ENCODE assay signal across 22 cellular contexts in the genomic region with DNA sequence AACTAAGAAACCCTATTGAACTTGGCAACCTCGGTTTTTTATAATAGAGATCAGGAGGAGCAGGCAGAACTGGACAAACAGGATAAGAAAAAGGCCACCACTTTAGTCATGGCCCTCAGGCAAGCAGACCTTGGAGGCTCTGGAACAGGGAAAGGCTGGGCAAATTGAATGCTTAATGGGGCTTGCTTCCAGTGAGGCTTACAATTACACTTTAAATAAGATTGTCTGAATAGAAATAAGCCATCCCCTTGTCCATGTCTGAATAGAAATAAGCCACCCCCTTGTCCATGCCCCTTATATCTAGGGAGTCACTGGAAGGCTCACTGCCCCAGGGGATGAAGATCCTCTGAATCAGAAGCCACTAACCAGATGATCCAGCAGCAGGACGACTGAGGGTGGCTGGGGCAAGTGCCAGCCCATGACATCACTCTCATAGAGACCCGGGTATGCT. TPM values are rescaled to one million over a fixed set of nuclear protein-coding genes. Genes with fewer than 3 reads are reported as not detected.
A peak's percentile ranks its signal among the peaks of the same experiment; 100 is the strongest.
DNase-seq lines count a peak whose midpoint lies in the region; FAIRE-seq and TF ChIP-seq lines count a peak whose summit lies in the region.
"Had no signal": no experiment of that assay in that cellular context is flagged by ENCODE, and none has a peak within 500 bp of the region (broad histone marks: within the 10 kb centered on the region; RNA-seq: fewer than 3 reads in every experiment).

No MANE protein-coding gene starts in this region.

- no peak for TF ChIP-seq POLR2A in esophagus squamous epithelium (IDR thresholded peaks at IDR 0.05)

- in situ Hi-C loops in GM13976 (cut with MboI; ENCODE audit: low sequenced_read_pairs, unreplicated experiment) = no loop called here

- no peaks in the 10 kb centered on the region for H3K36me3 ChIP-seq in esophagus squamous epithelium
- H3K36me3 ChIP-seq: left lung, pancreas had no signal

- no peaks in the 10 kb centered on the region for H3K27me3 ChIP-seq in esophagus squamous epithelium
- H3K27me3 ChIP-seq: left lung, pancreas had no signal

- H3K9me3 ChIP-seq in esophagus squamous epithelium = no peaks in the 10 kb centered on the region
- H3K9me3 ChIP-seq: pancreas had no signal

- peak overlapping the region; percentile 68 to 79 (median 74) for H3K27ac ChIP-seq in esophagus squamous epithelium
- H3K27ac ChIP-seq: left lung, pancreas had no signal

- no peak overlapping the region for H3K4me3 ChIP-seq in esophagus squamous epithelium
- H3K4me3 ChIP-seq: left lung, pancreas had no signal

- peak; percentile 80 for DNase-seq in EL
- peak; percentile 66 for DNase-seq in RCC 7860 (ENCODE audit: low spot score)
- DNase-seq in esophagus squamous epithelium (lab: John Stamatoyannopoulos, UW) = no peak
- DNase-seq in renal cortical epithelial cell (ENCODE audit: low read depth) = peak; percentile 38
- DNase-seq in NCI-H526 (lab: John Stamatoyannopoulos, UW) = no peak
- DNase-seq in activated CD8-positive, alpha-beta memory T cell treated with anti-CD3 and anti-CD28 coated beads, Interleukin-2, amount 50 U/mL, for 4 hours = no peak
- no peak for DNase-seq in GM13976 (ENCODE audit: low spot score)
- no peak for DNase-seq in GF-D8 (lab: John Stamatoyannopoulos, UW)
- DNase-seq: left lung; MM.1S; NCI-H187 treated with DMSO at 0.1 percent for 48 hours; NCI-H446; NK-92 treated with Interleukin-12 subunit alpha and Interleukin-12 subunit beta, amount 100 ng/mL, for 24 hours; pancreas; SHP77 treated with DMSO at 0.1 percent for 48 hours; stimulated activated CD4-positive, alpha-beta T cell treated with anti-CD3 and anti-CD28 coated beads, Interleukin-4, amount 100 ng/mL, for 1 hour; substantia nigra; T-helper 17 cell had no signal

- 10 to 14% methylated on average over 1 to 2 of the region's 3 CpGs for WGBS in esophagus squamous epithelium, 2 donors

- peak; percentile 56 for FAIRE-seq in RCC 7860 (lab: Jason Lieb, UNC)
- FAIRE-seq: frontal cortex, HTR-8/SVneo, pancreas had no signal

- peaks cover 10 to 56% (median 17%) of the 10 kb centered on the region in 3 donors for H3K4me1 ChIP-seq in esophagus squamous epithelium

- TF ChIP-seq CTCF in esophagus squamous epithelium (IDR thresholded peaks at IDR 0.05) (no peak), GM13976 (IDR thresholded peaks at IDR 0.05; ENCODE audit: borderline replicate concordance, control extremely low read depth, extremely low read depth, insufficient read depth, missing control alignments) (no peak)

- intact Hi-C loops in esophagus squamous epithelium (cut with DNase I) = no loop called here

RNA-seq across cellular contexts. Expression of a gene that starts 40.6 kb away (rescaled TPM):
- total RNA-seq in esophagus squamous epithelium (1 to 10 TPM in 3 of 4 donors, under 1 TPM in 1; 0.57 to 6.8 (median 4.7) TPM), renal cortical epithelial cell (0.35 TPM in 1 of 2 replicates, not detected in the other)
- total RNA-seq: activated T-helper 2 cell treated with anti-CD3 and anti-CD28 coated beads, Interferon-gamma antibody, Interleukin-2, Interleukin-4, amounts not matched to agents 10 μg/mL and 5 μg/mL and 100 μg/mL, durations not matched to agents 14 hours and 24 hours and 36 hours; B cell; frontal cortex; left lung; T-helper 17 cell had no signal

RNA-seq across cellular contexts. Expression of a gene that starts 57.1 kb away (rescaled TPM):
- total RNA-seq in esophagus squamous epithelium = 10 to 100 TPM in 2 of 4 donors, 1 to 10 TPM in 2; 4.4 to 16.8 (median 11.3) TPM
- 45.8 and 118 TPM in 2 replicates for total RNA-seq in renal cortical epithelial cell

Comparison
In these comparisons a context has a peak if more than half of its experiments do, and no peak if none do; other contexts are left out.
1. DNase-seq: peak in EL (single experiment), RCC 7860 (single experiment) and renal cortical epithelial cell (single experiment); none in esophagus squamous epithelium (single experiment), NCI-H526 (0 of 2), activated CD8-positive, alpha-beta memory T cell treated with anti-CD3 and anti-CD28 coated beads, Interleukin-2, amount 50 U/mL, for 4 hours (single experiment), GM13976 (single experiment) and GF-D8 (single experiment).